12 cellular contexts compared by ENCODE assay signal in genomic region chr5:150139334-150139733, GRCh38. TPM values are rescaled to one million over a fixed set of nuclear protein-coding genes. Genes with fewer than 3 reads are reported as not detected.
DNase-seq lines count a peak whose midpoint lies in the region; ATAC-seq and TF ChIP-seq lines count a peak whose summit lies in the region.
"Had no signal": no experiment of that assay in that cellular context is flagged by ENCODE, and none has a peak within 500 bp of the region (broad histone marks: within the 10 kb centered on the region; RNA-seq: fewer than 3 reads in every experiment).

No MANE protein-coding gene starts in this region.

- WGBS in mesendoderm (ENCODE audit: extremely low coverage, insufficient coverage, low lambda C conversion rate) = no CpG with 5 or more reads among the region's 6 CpGs

- no peak overlapping the region for H4K8ac ChIP-seq in mesendoderm (ENCODE audit: low read depth, low read length)

- no TSS peak for BruUV-seq in PC-3 (replicated peaks; lab: Mats Ljungman, UMichigan)

- H4K5ac ChIP-seq in mesendoderm (ENCODE audit: low read length) = no peak overlapping the region

- H3K4me3 Mint-ChIP-seq in activated T-helper 17 cell treated with anti-CD3 and anti-CD28 coated beads, Interleukin-2, amount 50 U/mL, for 72 hours = no peak overlapping the region
- no peak overlapping the region for H3K4me3 Mint-ChIP-seq in activated CD8-positive, alpha-beta memory T cell treated with anti-CD3 and anti-CD28 coated beads, Interleukin-2, amount 10 ng/mL, durations not matched to agents 7 days and 5 days

- no peak overlapping the region for H2BK120ac ChIP-seq in mesendoderm (ENCODE audit: low read depth, low read length)

- H3K27me3 Mint-ChIP-seq in activated T-helper 17 cell treated with anti-CD3 and anti-CD28 coated beads, Interleukin-2, amount 50 U/mL, for 72 hours = no peaks in the 10 kb centered on the region
- no peaks in the 10 kb centered on the region for H3K27me3 Mint-ChIP-seq in activated CD8-positive, alpha-beta memory T cell treated with anti-CD3 and anti-CD28 coated beads, Interleukin-2, amount 10 ng/mL, durations not matched to agents 7 days and 5 days

- H3K4me3 ChIP-seq in mesendoderm (ENCODE audit: low read length) = no peak overlapping the region
- H3K4me3 ChIP-seq in thoracic aorta = peak overlapping the region; percentile 63
- H3K4me3 ChIP-seq in PC-3 (ENCODE audit: low read length) = no peak overlapping the region
- H3K4me3 ChIP-seq: PC-9 had no signal

- H3K27me3 ChIP-seq in mesendoderm (ENCODE audit: insufficient read depth, low read length, poor library complexity) (no peaks in the 10 kb centered on the region), thoracic aorta (replicated peaks; ENCODE audit: insufficient read depth) (no peaks in the 10 kb centered on the region), PC-3 (ENCODE audit: low read length) (no peaks in the 10 kb centered on the region)

- H3K79me2 ChIP-seq in mesendoderm (ENCODE audit: control insufficient read depth, insufficient read depth, low read length) (no peaks in the 10 kb centered on the region), PC-3 (ENCODE audit: low read length) (no peaks in the 10 kb centered on the region)

- H3K4me1 ChIP-seq in mesendoderm (ENCODE audit: control insufficient read depth, low read depth, low read length) (peaks cover 26% of the 10 kb centered on the region), thoracic aorta (ENCODE audit: control insufficient read depth in 1 of 2, low read depth in 2 of 2) (peaks cover 85 to 100% of the 10 kb centered on the region in 2 donors), PC-3 (ENCODE audit: insufficient read depth, low read length) (peaks cover 9% of the 10 kb centered on the region)

- no peaks in the 10 kb centered on the region for H3K4me1 Mint-ChIP-seq in activated T-helper 17 cell treated with anti-CD3 and anti-CD28 coated beads, Interleukin-2, amount 50 U/mL, for 72 hours
- H3K4me1 Mint-ChIP-seq in activated CD8-positive, alpha-beta memory T cell treated with anti-CD3 and anti-CD28 coated beads, Interleukin-2, amount 10 ng/mL, durations not matched to agents 7 days and 5 days = peaks cover 26% of the 10 kb centered on the region

- H3K36me3 ChIP-seq in mesendoderm (ENCODE audit: control insufficient read depth, insufficient read depth, low read length) = no peaks in the 10 kb centered on the region
- H3K36me3 ChIP-seq in thoracic aorta = peaks cover 24% of the 10 kb centered on the region
- no peaks in the 10 kb centered on the region for H3K36me3 ChIP-seq in PC-3 (ENCODE audit: low read depth, low read length)

- no peak overlapping the region for H3K23ac ChIP-seq in mesendoderm (ENCODE audit: low read length)

- ATAC-seq in thoracic aorta (ENCODE audit: insufficient number of reproducible peaks, low FRiP score, low read depth) (no peak), PC-3 (no peak), HG03469 (IDR thresholded peaks at IDR 0.05; ENCODE audit: unreplicated experiment) (no peak)
- ATAC-seq in activated T-helper 17 cell treated with anti-CD3 and anti-CD28 coated beads, Interleukin-2, amount 50 U/mL, for 72 hours (replicated peaks) = no peak
- ATAC-seq in activated CD8-positive, alpha-beta memory T cell treated with anti-CD3 and anti-CD28 coated beads, Interleukin-2, amount 10 ng/mL, durations not matched to agents 7 days and 5 days = no peak

- H3K9ac ChIP-seq in mesendoderm (ENCODE audit: low read length) (no peak overlapping the region), PC-3 (ENCODE audit: low read length) (no peak overlapping the region)

- POLR2A ChIA-PET in PC-3 (lab: Charles Lee; ENCODE audit: unreplicated experiment) = no interaction called here

- no peaks in the 10 kb centered on the region for H3K79me1 ChIP-seq in mesendoderm (ENCODE audit: low read length)

- no peak overlapping the region for H2BK5ac ChIP-seq in mesendoderm (ENCODE audit: low read length)

- H3K4me2 ChIP-seq in mesendoderm (ENCODE audit: low read length) (no peak overlapping the region), PC-3 (ENCODE audit: low read length) (no peak overlapping the region)
- H3K4me2 ChIP-seq: PC-9 had no signal

- H3K36me3 Mint-ChIP-seq in activated T-helper 17 cell treated with anti-CD3 and anti-CD28 coated beads, Interleukin-2, amount 50 U/mL, for 72 hours (ENCODE audit: low read depth) = no peaks in the 10 kb centered on the region
- peaks cover 10% of the 10 kb centered on the region for H3K36me3 Mint-ChIP-seq in activated CD8-positive, alpha-beta memory T cell treated with anti-CD3 and anti-CD28 coated beads, Interleukin-2, amount 10 ng/mL, durations not matched to agents 7 days and 5 days

- H3K9me3 Mint-ChIP-seq in activated T-helper 17 cell treated with anti-CD3 and anti-CD28 coated beads, Interleukin-2, amount 50 U/mL, for 72 hours = no peaks in the 10 kb centered on the region
- H3K9me3 Mint-ChIP-seq in activated CD8-positive, alpha-beta memory T cell treated with anti-CD3 and anti-CD28 coated beads, Interleukin-2, amount 10 ng/mL, durations not matched to agents 7 days and 5 days (ENCODE audit: low read depth) = no peaks in the 10 kb centered on the region

- CTCF ChIA-PET in activated CD8-positive, alpha-beta memory T cell treated with anti-CD3 and anti-CD28 coated beads, Interleukin-2, amount 10 ng/mL, durations not matched to agents 7 days and 5 days (lab: Charles Lee) = interaction anchor here (1.0 to 1.4 kb wide), 2 partner anchors 10 to 16 kb away, joined by 3 to 5 read pairs; no protein-coding TSS in a partner anchor
- CTCF ChIA-PET in PC-3 (lab: Charles Lee) = no interaction called here

- H3K9me2 ChIP-seq in PC-3 (replicated peaks; ENCODE audit: low read length) = no peaks in the 10 kb centered on the region

- H2BK15ac ChIP-seq in mesendoderm (replicated peaks; ENCODE audit: low read depth) = no peak overlapping the region

- H3K27ac ChIP-seq in cingulate gyrus (ENCODE audit: low read depth, low read length) (peak overlapping the region; percentile 79), mesendoderm (ENCODE audit: low read depth, low read length) (peak overlapping the region; percentile 85), thoracic aorta (peak overlapping the region; percentile 97), PC-3 (ENCODE audit: low read length) (no peak overlapping the region)
- H3K27ac ChIP-seq: PC-9 had no signal

- H3K56ac ChIP-seq in mesendoderm (ENCODE audit: low read length) = peak overlapping the region; percentile 81

- H3K18ac ChIP-seq in mesendoderm (ENCODE audit: low read length) = no peak overlapping the region

- no peaks in the 10 kb centered on the region for H4K20me1 ChIP-seq in PC-3 (ENCODE audit: low read length)

- H3F3A ChIP-seq in PC-3 (ENCODE audit: low read length, unreplicated experiment) = no peaks in the 10 kb centered on the region

- no peak overlapping the region for H2AFZ ChIP-seq in PC-3 (ENCODE audit: low read length)
- H2AFZ ChIP-seq: PC-9 had no signal

- H3K4ac ChIP-seq in mesendoderm (ENCODE audit: low read depth, low read length) = no peak overlapping the region

- intact Hi-C loops in PC-3 (cut with micrococcal nuclease) = loop anchor here (10.0 kb wide), 1 partner anchor 295 kb away; no protein-coding TSS in a partner anchor

- no peak overlapping the region for H3K27ac Mint-ChIP-seq in activated T-helper 17 cell treated with anti-CD3 and anti-CD28 coated beads, Interleukin-2, amount 50 U/mL, for 72 hours
- no peak overlapping the region for H3K27ac Mint-ChIP-seq in activated CD8-positive, alpha-beta memory T cell treated with anti-CD3 and anti-CD28 coated beads, Interleukin-2, amount 10 ng/mL, durations not matched to agents 7 days and 5 days

- H3K9me3 ChIP-seq in thoracic aorta (no peaks in the 10 kb centered on the region), PC-3 (ENCODE audit: low read length) (no peaks in the 10 kb centered on the region)

- TF ChIP-seq CTCF in thoracic aorta (IDR thresholded peaks at IDR 0.05) = no peak
- no peak for TF ChIP-seq CTCF in PC-3 (conservative IDR thresholded peaks at IDR 0.05; ENCODE audit: low read depth, low read length)

- H2AK5ac ChIP-seq in mesendoderm (ENCODE audit: low read length) = no peak overlapping the region

- DNase-seq in HT1080 (ENCODE audit: low read depth) (peak; percentile 35), mesendoderm (peak; percentile 84), thoracic aorta (ENCODE audit: low spot score) (no peak), PC-3 (no peak)
- DNase-seq in activated CD8-positive, alpha-beta memory T cell treated with anti-CD3 and anti-CD28 coated beads, Interleukin-2, amount 10 ng/mL, durations not matched to agents 7 days and 5 days = no peak
- DNase-seq: activated CD4-positive, alpha-beta T cell treated with anti-CD3 and anti-CD28 coated beads, Interleukin-2, amount 50 U/mL, for 1 hour; MM.1S had no signal

RNA-seq across cellular contexts. Expression of gene PDGFRB, which starts 16.3 kb away (rescaled TPM):
- total RNA-seq in HT1080 (2014; rRNA removed; shearing (Covaris generic)) = 2.2 and 5.4 TPM in 2 replicates
- polyA plus RNA-seq in HT1080 (2015; cell fraction: cytosol; rRNA removed) = 3.0 and 4.2 TPM in 2 replicates
- 11.6 and 12.4 TPM in 2 replicates for polyA plus RNA-seq in HT1080 (2015; cell fraction: nucleus; rRNA removed)
- polyA plus RNA-seq in mesendoderm (2013, experiment 1 of 2) = 15.5 TPM
- 14.7 TPM for polyA plus RNA-seq in mesendoderm (2013, experiment 2 of 2)
- total RNA-seq in thoracic aorta (100 to 1,000 TPM; 362 to 421 TPM), PC-3 (2014; rRNA removed) (0.12 and 0.66 TPM in 2 replicates)
- under 1 TPM; 0.26 to 0.76 TPM for total RNA-seq in activated T-helper 17 cell treated with anti-CD3 and anti-CD28 coated beads, Interleukin-2, amount 50 U/mL, for 72 hours
- total RNA-seq in activated CD8-positive, alpha-beta memory T cell treated with anti-CD3 and anti-CD28 coated beads, Interleukin-2, amount 10 ng/mL, durations not matched to agents 7 days and 5 days = 10 to 100 TPM; 53.3 to 68.9 TPM
- total RNA-seq: PC-9 had no signal

RNA-seq across cellular contexts. Expression of gene CDX1, which starts 27.2 kb away (rescaled TPM):
- not detected in 2 replicates for total RNA-seq in HT1080 (2014; rRNA removed; shearing (Covaris generic))
- not detected in 2 replicates for polyA plus RNA-seq in HT1080 (2015; cell fraction: cytosol; rRNA removed)
- polyA plus RNA-seq in HT1080 (2015; cell fraction: nucleus; rRNA removed) = not detected in 2 replicates
- polyA plus RNA-seq in mesendoderm (2013, experiment 1 of 2) = 4.8 TPM
- polyA plus RNA-seq in mesendoderm (2013, experiment 2 of 2) = 4.8 TPM
- total RNA-seq in thoracic aorta (not detected), PC-3 (2014; rRNA removed) (not detected in 2 replicates)
- total RNA-seq in activated T-helper 17 cell treated with anti-CD3 and anti-CD28 coated beads, Interleukin-2, amount 50 U/mL, for 72 hours = not detected
- total RNA-seq in activated CD8-positive, alpha-beta memory T cell treated with anti-CD3 and anti-CD28 coated beads, Interleukin-2, amount 10 ng/mL, durations not matched to agents 7 days and 5 days = not detected
- total RNA-seq: bronchial epithelial cell, PC-9 had no signal

RNA-seq across cellular contexts. Expression of gene SLC6A7, which starts 50.5 kb away (rescaled TPM):
- 0.03 TPM in 1 of 2 replicates, not detected in the other for total RNA-seq in HT1080 (2014; rRNA removed; shearing (Covaris generic))
- polyA plus RNA-seq in HT1080 (2015; cell fraction: cytosol; rRNA removed) = 0.02 and 0.03 TPM in 2 replicates
- polyA plus RNA-seq in HT1080 (2015; cell fraction: nucleus; rRNA removed) = 0.10 and 0.11 TPM in 2 replicates
- 0.01 TPM for polyA plus RNA-seq in mesendoderm (2013, experiment 1 of 2)
- 0.04 TPM for polyA plus RNA-seq in mesendoderm (2013, experiment 2 of 2)
- total RNA-seq in thoracic aorta = not detected
- total RNA-seq in activated T-helper 17 cell treated with anti-CD3 and anti-CD28 coated beads, Interleukin-2, amount 50 U/mL, for 72 hours = not detected
- total RNA-seq in activated CD8-positive, alpha-beta memory T cell treated with anti-CD3 and anti-CD28 coated beads, Interleukin-2, amount 10 ng/mL, durations not matched to agents 7 days and 5 days = not detected
- 0.29 and 0.35 TPM in 2 replicates for total RNA-seq in PC-3 (2014; rRNA removed)
- total RNA-seq: bronchial epithelial cell, PC-9 had no signal

RNA-seq across cellular contexts. Expression of gene CSF1R, which starts 53.0 kb away (rescaled TPM):
- 2.3 and 3.9 TPM in 2 replicates for total RNA-seq in HT1080 (2014; rRNA removed; shearing (Covaris generic))
- 6.5 and 6.9 TPM in 2 replicates for polyA plus RNA-seq in HT1080 (2015; cell fraction: cytosol; rRNA removed)
- 4.9 and 6.3 TPM in 2 replicates for polyA plus RNA-seq in HT1080 (2015; cell fraction: nucleus; rRNA removed)
- polyA plus RNA-seq in mesendoderm (2013, experiment 1 of 2) = 0.04 TPM
- 0.11 TPM for polyA plus RNA-seq in mesendoderm (2013, experiment 2 of 2)
- total RNA-seq in thoracic aorta = 10 to 100 TPM; 76.3 to 98.6 TPM
- 1 to 10 TPM in 1 of 2 donors, under 1 TPM in 1; 0.87 to 2.8 TPM for total RNA-seq in activated T-helper 17 cell treated with anti-CD3 and anti-CD28 coated beads, Interleukin-2, amount 50 U/mL, for 72 hours
- total RNA-seq in activated CD8-positive, alpha-beta memory T cell treated with anti-CD3 and anti-CD28 coated beads, Interleukin-2, amount 10 ng/mL, durations not matched to agents 7 days and 5 days = under 1 TPM in 1 of 2 experiments, not detected in 1; 0.26 TPM
- not detected in 2 replicates for total RNA-seq in PC-3 (2014; rRNA removed)
- total RNA-seq: bronchial epithelial cell had no signal

Comparison
In these comparisons a context has a peak if more than half of its experiments do, and no peak if none do; other contexts are left out.
1. DNase-seq: peak in HT1080 (single experiment) and mesendoderm (single experiment); none in thoracic aorta (single experiment), activated CD8-positive, alpha-beta memory T cell treated with anti-CD3 and anti-CD28 coated beads, Interleukin-2, amount 10 ng/mL, durations not matched to agents 7 days and 5 days (single experiment) and PC-3 (single experiment).
2. RNA of gene PDGFRB, which starts 16.3 kb away (total RNA-seq): 362 to 421 TPM in thoracic aorta; 53.3 to 68.9 TPM in activated CD8-positive, alpha-beta memory T cell treated with anti-CD3 and anti-CD28 coated beads, Interleukin-2, amount 10 ng/mL, durations not matched to agents 7 days and 5 days, 2.2 to 5.4 TPM in HT1080, 0.26 to 0.76 TPM in activated T-helper 17 cell treated with anti-CD3 and anti-CD28 coated beads, Interleukin-2, amount 50 U/mL, for 72 hours and 0.12 to 0.66 TPM in PC-3; every median in the first group is over 4 times any median in the second.